In genomic region chr4:185685804-185686203, GRCh38 we compare ENCODE assay signal across 18 cellular contexts.
DNase-seq lines count a peak whose midpoint lies in the region; ATAC-seq and TF ChIP-seq lines count a peak whose summit lies in the region.
"Had no signal": no experiment of that assay in that cellular context is flagged by ENCODE, and none has a peak within 500 bp of the region (broad histone marks: within the 10 kb centered on the region; RNA-seq: fewer than 3 reads in every experiment).

No MANE protein-coding gene starts in this region.

- H3K4me3 Mint-ChIP-seq in CD14-positive monocyte = no peak overlapping the region
- H3K4me3 Mint-ChIP-seq: B cell; CD4-positive, alpha-beta T cell had no signal

- no peaks in the 10 kb centered on the region for H3K36me3 Mint-ChIP-seq in CD14-positive monocyte

- H3K4me3 ChIP-seq in ascending aorta = no peak overlapping the region
- no peak overlapping the region for H3K4me3 ChIP-seq in left ventricle myocardium inferior
- no peak overlapping the region for H3K4me3 ChIP-seq in thoracic aorta
- H3K4me3 ChIP-seq: Peyer's patch had no signal

- H3K27me3 Mint-ChIP-seq in CD14-positive monocyte (ENCODE audit: low read depth in 3 of 3) = peaks cover 3 to 4% (median 3%) of the 10 kb centered on the region in 3 donors

- H3K36me3 ChIP-seq in ascending aorta (no peaks in the 10 kb centered on the region), left ventricle myocardium inferior (peaks cover 14% of the 10 kb centered on the region), thoracic aorta (no peaks in the 10 kb centered on the region)
- H3K36me3 ChIP-seq: Peyer's patch had no signal

- H3K27me3 ChIP-seq in ascending aorta (no peaks in the 10 kb centered on the region), left ventricle myocardium inferior (ENCODE audit: low read depth) (no peaks in the 10 kb centered on the region), thoracic aorta (replicated peaks; ENCODE audit: insufficient read depth) (no peaks in the 10 kb centered on the region)
- H3K27me3 ChIP-seq: Peyer's patch had no signal

- intact Hi-C loops in ascending aorta (cut with DNase I) = no loop called here
- intact Hi-C loops in left ventricle myocardium inferior (cut with micrococcal nuclease) = no loop called here
- intact Hi-C loops in CD14-positive monocyte (cut with micrococcal nuclease) = no loop called here

- ATAC-seq in thoracic aorta (ENCODE audit: insufficient number of reproducible peaks, low FRiP score, low read depth) (no peak), HG02798 (IDR thresholded peaks at IDR 0.05; ENCODE audit: poor library complexity, unreplicated experiment) (no peak)
- ATAC-seq: HepG2 had no signal

- peaks cover 3 to 18% of the 10 kb centered on the region in 2 donors for H3K4me1 ChIP-seq in ascending aorta
- peaks cover 84% of the 10 kb centered on the region for H3K4me1 ChIP-seq in left ventricle myocardium inferior
- peaks cover 14 to 18% of the 10 kb centered on the region in 2 donors for H3K4me1 ChIP-seq in thoracic aorta (ENCODE audit: control insufficient read depth in 1 of 2, low read depth in 2 of 2)
- H3K4me1 ChIP-seq: Peyer's patch had no signal

- H3K27ac ChIP-seq in ascending aorta = peak overlapping the region; percentile 58 to 76
- peak overlapping the region; percentile 79 for H3K27ac ChIP-seq in left ventricle myocardium inferior (replicated peaks)
- H3K27ac ChIP-seq in thoracic aorta = peak overlapping the region; percentile 47 to 75
- H3K27ac ChIP-seq: Peyer's patch had no signal

- DNase-seq in GM03348 (ENCODE audit: low spot score) (peak; percentile 60), ascending aorta (ENCODE audit: low spot score in 2 of 2) (no peak), left ventricle myocardium inferior (no peak), thoracic aorta (ENCODE audit: low spot score) (no peak), COR-L47 (lab: John Stamatoyannopoulos, UW) (no peak), CD14-positive monocyte (ENCODE audit: low spot score) (no peak)
- DNase-seq: ACHN; Calu3; CD4-positive, alpha-beta T cell; KG1; NCI-H1436; NCI-H2081; NCI-H510A; Peyer's patch; SHP77 had no signal

- H3K9me3 ChIP-seq in ascending aorta (no peaks in the 10 kb centered on the region), left ventricle myocardium inferior (replicated peaks) (no peaks in the 10 kb centered on the region), thoracic aorta (no peaks in the 10 kb centered on the region)
- H3K9me3 ChIP-seq: Peyer's patch had no signal

- H3K9me3 Mint-ChIP-seq in CD14-positive monocyte = peaks cover 0 to 3% (median 0%) of the 10 kb centered on the region in 7 donors
- H3K9me3 Mint-ChIP-seq: CD4-positive, alpha-beta T cell had no signal

- H3K27ac Mint-ChIP-seq in CD14-positive monocyte = no peak overlapping the region
- H3K27ac Mint-ChIP-seq: B cell; CD4-positive, alpha-beta T cell had no signal

- TF ChIP-seq CTCF in ascending aorta (IDR thresholded peaks at IDR 0.05) = no peak
- TF ChIP-seq CTCF in left ventricle myocardium inferior (IDR thresholded peaks at IDR 0.05; ENCODE audit: borderline replicate concordance) = no peak
- no peak for TF ChIP-seq CTCF in thoracic aorta (IDR thresholded peaks at IDR 0.05)
- TF ChIP-seq CTCF in CD14-positive monocyte (IDR thresholded peaks at IDR 0.05) = no peak

- no peaks in the 10 kb centered on the region for H3K4me1 Mint-ChIP-seq in CD14-positive monocyte
- H3K4me1 Mint-ChIP-seq: B cell had no signal
